ENCODE assay signal across 1 cellular context in the genomic region with DNA sequence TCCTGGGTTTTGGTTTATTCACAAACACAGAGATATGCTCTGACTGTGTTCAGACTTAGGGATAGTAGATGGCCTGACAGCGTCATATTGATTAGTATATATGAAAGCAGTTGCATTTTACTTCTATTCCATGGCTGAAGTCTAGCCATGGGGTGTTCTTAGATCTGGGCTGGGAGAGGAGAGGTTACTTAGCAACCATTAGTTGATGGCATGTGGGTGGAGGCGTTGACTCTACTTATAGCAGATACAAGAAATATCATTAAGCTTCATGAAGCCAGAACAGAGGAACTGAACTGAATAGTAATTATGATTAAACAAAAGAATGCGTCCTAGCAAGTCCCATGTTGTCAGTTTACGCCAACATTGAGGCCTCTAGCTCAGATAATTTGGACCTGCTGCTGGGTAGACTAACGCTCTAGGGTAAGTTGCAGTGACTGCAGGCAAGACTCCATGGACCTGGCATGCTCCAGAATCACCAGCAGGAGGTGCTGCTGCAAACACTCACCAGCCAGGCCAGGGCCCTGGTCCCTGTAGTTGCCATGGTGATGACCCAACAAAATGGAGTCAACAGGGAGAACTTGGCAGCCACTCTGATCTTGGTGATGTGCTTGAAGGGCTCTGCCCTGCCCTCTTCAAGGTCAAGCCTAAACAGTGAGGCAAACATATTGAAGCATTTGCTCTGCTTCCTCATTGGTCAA.
A peak's percentile ranks its signal among the peaks of the same experiment; 100 is the strongest.
TF ChIP-seq lines count a peak whose summit lies in the region.

No MANE protein-coding gene starts in this region.

TF ChIP-seq in HepG2, 621 proteins besides CTCF, POLR2A, EP300 and RAD21:
- TF ChIP-seq SOX6 (IDR thresholded peaks at IDR 0.05) (no peak), SOX6 (CRISPR knock-in tag; IDR thresholded peaks at IDR 0.05) (peak; percentile 21; the same call in 1 of the 2 replicates), ZFX (CRISPR knock-in tag; IDR thresholded peaks at IDR 0.05; ENCODE audit: low read depth) (peak; percentile 38; the same call in 1 of the 2 replicates), ZNF335 (CRISPR knock-in tag; IDR thresholded peaks at IDR 0.05) (no peak), SMC3 (IDR thresholded peaks at IDR 0.05; ENCODE audit: low read length) (peak; percentile 72), RCOR2 (CRISPR knock-in tag; IDR thresholded peaks at IDR 0.05) (no peak), STAG1 (CRISPR knock-in tag; IDR thresholded peaks at IDR 0.05) (peak; percentile 84), EHMT2 (IDR thresholded peaks at IDR 0.05; ENCODE audit: borderline replicate concordance, low read depth, low read length) (peak; percentile 49; the same call in 1 of the 2 replicates), BORCS8-MEF2B (CRISPR knock-in tag; IDR thresholded peaks at IDR 0.05) (0 out of 2 replicates have a peak, but pooled peaks have one; percentile 44), RFX3 (CRISPR knock-in tag; IDR thresholded peaks at IDR 0.05) (peak; percentile 71), TEAD3 (CRISPR knock-in tag; optimal IDR thresholded peaks at IDR 0.05; ENCODE audit: borderline replicate concordance) (peak; percentile 12), ZNF101 (CRISPR knock-in tag; IDR thresholded peaks at IDR 0.05; ENCODE audit: borderline replicate concordance, low read depth) (no peak), ZNF644 (CRISPR knock-in tag; IDR thresholded peaks at IDR 0.05; ENCODE audit: low read depth) (peak; percentile 74; the same call in 1 of the 2 replicates), HDAC2 (CRISPR knock-in tag; IDR thresholded peaks at IDR 0.05) (0 out of 2 replicates have a peak, but pooled peaks have one; percentile 50), JUN (CRISPR knock-in tag; IDR thresholded peaks at IDR 0.05) (no peak), RFX1 (IDR thresholded peaks at IDR 0.05) (peak; percentile 77), CC2D1A (CRISPR knock-in tag; IDR thresholded peaks at IDR 0.05) (0 out of 2 replicates have a peak, but pooled peaks have one; percentile 45)
- TF ChIP-seq, protein P1, sequence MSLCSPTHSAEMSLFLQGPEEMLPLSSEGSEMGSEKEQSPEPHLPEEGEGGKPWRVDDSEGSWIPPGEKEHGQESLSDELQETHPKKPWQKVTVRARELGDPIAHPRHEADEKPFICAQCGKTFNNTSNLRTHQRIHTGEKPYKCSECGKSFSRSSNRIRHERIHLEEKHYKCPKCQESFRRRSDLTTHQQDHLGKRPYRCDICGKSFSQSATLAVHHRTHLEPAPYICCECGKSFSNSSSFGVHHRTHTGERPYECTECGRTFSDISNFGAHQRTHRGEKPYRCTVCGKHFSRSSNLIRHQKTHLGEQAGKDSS (CRISPR knock-in tag; IDR thresholded peaks at IDR 0.05; ENCODE audit: borderline replicate concordance, low read depth) = peak; percentile 32; the same call in 1 of the 2 replicates
- TF ChIP-seq, protein P2, sequence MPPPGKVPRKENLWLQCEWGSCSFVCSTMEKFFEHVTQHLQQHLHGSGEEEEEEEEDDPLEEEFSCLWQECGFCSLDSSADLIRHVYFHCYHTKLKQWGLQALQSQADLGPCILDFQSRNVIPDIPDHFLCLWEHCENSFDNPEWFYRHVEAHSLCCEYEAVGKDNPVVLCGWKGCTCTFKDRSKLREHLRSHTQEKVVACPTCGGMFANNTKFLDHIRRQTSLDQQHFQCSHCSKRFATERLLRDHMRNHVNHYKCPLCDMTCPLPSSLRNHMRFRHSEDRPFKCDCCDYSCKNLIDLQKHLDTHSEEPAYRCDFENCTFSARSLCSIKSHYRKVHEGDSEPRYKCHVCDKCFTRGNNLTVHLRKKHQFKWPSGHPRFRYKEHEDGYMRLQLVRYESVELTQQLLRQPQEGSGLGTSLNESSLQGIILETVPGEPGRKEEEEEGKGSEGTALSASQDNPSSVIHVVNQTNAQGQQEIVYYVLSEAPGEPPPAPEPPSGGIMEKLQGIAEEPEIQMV (CRISPR knock-in tag; IDR thresholded peaks at IDR 0.05; ENCODE audit: low read depth) = no peak
- TF ChIP-seq, protein P3, sequence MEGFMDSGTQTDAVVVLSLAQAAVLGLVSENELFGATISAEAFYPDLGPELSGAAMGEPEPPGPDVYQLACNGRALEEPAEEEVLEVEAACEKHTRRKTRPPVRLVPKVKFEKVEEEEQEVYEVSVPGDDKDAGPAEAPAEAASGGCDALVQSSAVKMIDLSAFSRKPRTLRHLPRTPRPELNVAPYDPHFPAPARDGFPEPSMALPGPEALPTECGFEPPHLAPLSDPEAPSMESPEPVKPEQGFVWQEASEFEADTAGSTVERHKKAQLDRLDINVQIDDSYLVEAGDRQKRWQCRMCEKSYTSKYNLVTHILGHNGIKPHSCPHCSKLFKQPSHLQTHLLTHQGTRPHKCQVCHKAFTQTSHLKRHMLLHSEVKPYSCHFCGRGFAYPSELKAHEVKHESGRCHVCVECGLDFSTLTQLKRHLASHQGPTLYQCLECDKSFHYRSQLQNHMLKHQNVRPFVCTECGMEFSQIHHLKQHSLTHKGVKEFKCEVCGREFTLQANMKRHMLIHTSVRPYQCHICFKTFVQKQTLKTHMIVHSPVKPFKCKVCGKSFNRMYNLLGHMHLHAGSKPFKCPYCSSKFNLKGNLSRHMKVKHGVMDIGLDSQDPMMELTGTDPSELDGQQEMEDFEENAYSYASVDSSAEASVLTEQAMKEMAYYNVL (CRISPR knock-in tag; IDR thresholded peaks at IDR 0.05; ENCODE audit: borderline replicate concordance) = 0 out of 2 replicates have a peak, but pooled peaks have one; percentile 35
- TF ChIP-seq, protein P4, sequence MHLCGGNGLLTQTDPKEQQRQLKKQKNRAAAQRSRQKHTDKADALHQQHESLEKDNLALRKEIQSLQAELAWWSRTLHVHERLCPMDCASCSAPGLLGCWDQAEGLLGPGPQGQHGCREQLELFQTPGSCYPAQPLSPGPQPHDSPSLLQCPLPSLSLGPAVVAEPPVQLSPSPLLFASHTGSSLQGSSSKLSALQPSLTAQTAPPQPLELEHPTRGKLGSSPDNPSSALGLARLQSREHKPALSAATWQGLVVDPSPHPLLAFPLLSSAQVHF (CRISPR knock-in tag; IDR thresholded peaks at IDR 0.05) = peak; percentile 23; the same call in 1 of the 2 replicates
- TF ChIP-seq, protein P5, sequence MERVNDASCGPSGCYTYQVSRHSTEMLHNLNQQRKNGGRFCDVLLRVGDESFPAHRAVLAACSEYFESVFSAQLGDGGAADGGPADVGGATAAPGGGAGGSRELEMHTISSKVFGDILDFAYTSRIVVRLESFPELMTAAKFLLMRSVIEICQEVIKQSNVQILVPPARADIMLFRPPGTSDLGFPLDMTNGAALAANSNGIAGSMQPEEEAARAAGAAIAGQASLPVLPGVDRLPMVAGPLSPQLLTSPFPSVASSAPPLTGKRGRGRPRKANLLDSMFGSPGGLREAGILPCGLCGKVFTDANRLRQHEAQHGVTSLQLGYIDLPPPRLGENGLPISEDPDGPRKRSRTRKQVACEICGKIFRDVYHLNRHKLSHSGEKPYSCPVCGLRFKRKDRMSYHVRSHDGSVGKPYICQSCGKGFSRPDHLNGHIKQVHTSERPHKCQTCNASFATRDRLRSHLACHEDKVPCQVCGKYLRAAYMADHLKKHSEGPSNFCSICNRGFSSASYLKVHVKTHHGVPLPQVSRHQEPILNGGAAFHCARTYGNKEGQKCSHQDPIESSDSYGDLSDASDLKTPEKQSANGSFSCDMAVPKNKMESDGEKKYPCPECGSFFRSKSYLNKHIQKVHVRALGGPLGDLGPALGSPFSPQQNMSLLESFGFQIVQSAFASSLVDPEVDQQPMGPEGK (CRISPR knock-in tag; IDR thresholded peaks at IDR 0.05) = peak; percentile 17; the same call in 1 of the 2 replicates
